In genomic region chr7:2605608-2606538, GRCh38 we compare ENCODE assay signal across 14 cellular contexts. TPM values are rescaled to one million over a fixed set of nuclear protein-coding genes. Genes with fewer than 3 reads are reported as not detected.
DNase-seq lines count a peak whose midpoint lies in the region; ATAC-seq, FAIRE-seq and TF ChIP-seq lines count a peak whose summit lies in the region.
"Had no signal": no experiment of that assay in that cellular context is flagged by ENCODE, and none has a peak within 500 bp of the region (broad histone marks: within the 10 kb centered on the region; RNA-seq: fewer than 3 reads in every experiment).

No MANE protein-coding gene starts in this region.

- H3K4me1 ChIP-seq in heart right ventricle (peaks cover 8 to 55% (median 35%) of the 10 kb centered on the region in 9 donors), mesenchymal stem cell (ENCODE audit: control insufficient read depth, insufficient read depth, low read depth, low read length) (peaks cover 8% of the 10 kb centered on the region)

- H3K36me3 Mint-ChIP-seq in chondrocyte (ENCODE audit: low read depth): peaks cover 3% of the 10 kb centered on the region

- DNase-seq in heart right ventricle (no peak), cardiac septum (ENCODE audit: low spot score) (no peak), chondrocyte (ENCODE audit: low spot score) (no peak), mesenchymal stem cell (no peak), urothelium cell line (ENCODE audit: low spot score) (no peak), RPMI8226 (no peak), hippocampal formation (lab: John Stamatoyannopoulos, UW) (no peak), cerebellar nuclear complex (lab: John Stamatoyannopoulos, UW) (no peak)
- DNase-seq: NCI-H1930, NCI-H2171 treated with DMSO at 0.1 percent for 48 hours, NCI-H510A treated with DMSO at 0.1 percent for 48 hours had no signal

- no peak overlapping the region for H2BK15ac ChIP-seq in mesenchymal stem cell (ENCODE audit: low read depth, poor library complexity, severe bottlenecking)

- H3K36me3 ChIP-seq in heart right ventricle (peaks cover 0 to 19% (median 0%) of the 10 kb centered on the region in 9 donors), mesenchymal stem cell (ENCODE audit: control insufficient read depth in 1 of 2, insufficient read depth in 2 of 2, low read depth in 1 of 2, low read length in 2 of 2) (peaks cover 29 to 56% of the 10 kb centered on the region in 2 experiments)
- H3K36me3 ChIP-seq: SJCRH30 had no signal

- H3K9me3 ChIP-seq in heart right ventricle: no peaks in the 10 kb centered on the region
- H3K9me3 ChIP-seq in mesenchymal stem cell (ENCODE audit: control insufficient read depth, low read length): no peaks in the 10 kb centered on the region
- H3K9me3 ChIP-seq: SJCRH30 had no signal

- ATAC-seq in heart right ventricle: no peak

- no peak overlapping the region for H3K18ac ChIP-seq in mesenchymal stem cell (ENCODE audit: low read depth in 1 of 2, low read length in 2 of 2)

- H3K27me3 ChIP-seq in heart right ventricle: no peaks in the 10 kb centered on the region
- no peaks in the 10 kb centered on the region for H3K27me3 ChIP-seq in mesenchymal stem cell (ENCODE audit: control insufficient read depth in 1 of 2, insufficient read depth in 1 of 2, low read length in 2 of 2)
- H3K27me3 ChIP-seq: SJCRH30 had no signal

- no peak overlapping the region for H2AFZ ChIP-seq in mesenchymal stem cell (ENCODE audit: low read depth, low read length)

- H3K14ac ChIP-seq in mesenchymal stem cell (ENCODE audit: low read length in 2 of 2): peak overlapping the region in 1 of 2 experiments; percentile 35

- H3K9ac ChIP-seq in mesenchymal stem cell (ENCODE audit: low read length): no peak overlapping the region

- H3K27ac ChIP-seq in heart right ventricle (peak overlapping the region in 6 of 10 donors; percentile 62 to 94 (median 86)), mesenchymal stem cell (ENCODE audit: low read length, poor library complexity, severe bottlenecking) (no peak overlapping the region)
- H3K27ac ChIP-seq: C4-2B, SJCRH30 had no signal

- no peak overlapping the region for H3K4me2 ChIP-seq in mesenchymal stem cell (ENCODE audit: low read length, poor library complexity, severe bottlenecking)

- no peak overlapping the region for H3K4ac ChIP-seq in mesenchymal stem cell (ENCODE audit: low read depth in 1 of 2, low read length in 2 of 2)

- no peaks in the 10 kb centered on the region for H3K27me3 Mint-ChIP-seq in chondrocyte (ENCODE audit: low read depth)
- H3K27me3 Mint-ChIP-seq: IgD-negative memory B cell had no signal

- peaks cover 13% of the 10 kb centered on the region for H3K4me1 Mint-ChIP-seq in chondrocyte (ENCODE audit: low read depth)

- H3K23ac ChIP-seq in mesenchymal stem cell (ENCODE audit: low read length in 2 of 2): no peak overlapping the region

- no peaks in the 10 kb centered on the region for H3K79me1 ChIP-seq in mesenchymal stem cell (replicated peaks; ENCODE audit: low read length, poor library complexity, severe bottlenecking)

- TF ChIP-seq CTCF in heart right ventricle (IDR thresholded peaks at IDR 0.05) (peak in 1 of 9 donors; percentile 7), chondrocyte (IDR thresholded peaks at IDR 0.05) (peak; percentile 20)

- no peaks in the 10 kb centered on the region for H3K9me3 Mint-ChIP-seq in chondrocyte (ENCODE audit: low read depth)
- H3K9me3 Mint-ChIP-seq: IgD-negative memory B cell had no signal

- H2BK12ac ChIP-seq in mesenchymal stem cell (ENCODE audit: low read length in 2 of 2): no peak overlapping the region

- no peak overlapping the region for H2BK5ac ChIP-seq in mesenchymal stem cell (ENCODE audit: low read depth, low read length, poor library complexity, severe bottlenecking)

- FAIRE-seq in urothelium cell line (lab: Jason Lieb, UNC): peak; percentile 89

- H3K4me3 Mint-ChIP-seq in chondrocyte (ENCODE audit: unreplicated experiment): no peak overlapping the region
- H3K4me3 Mint-ChIP-seq: IgD-negative memory B cell had no signal

- H3K4me3 ChIP-seq in heart right ventricle (no peak overlapping the region), mesenchymal stem cell (ENCODE audit: insufficient read depth in 1 of 2, low read depth in 1 of 2, low read length in 2 of 2) (no peak overlapping the region)
- H3K4me3 ChIP-seq: SJCRH30 had no signal

- H2AK5ac ChIP-seq in mesenchymal stem cell (ENCODE audit: low read length, severe bottlenecking): no peak overlapping the region

- no peak overlapping the region for H2BK120ac ChIP-seq in mesenchymal stem cell (ENCODE audit: low read depth, low read length)

- intact Hi-C loops in heart right ventricle (cut with DNase I) (loop anchor here in 2 of 10 donors (2.0 to 5.0 kb wide), 3 partner anchors 21 to 49 kb away; partner anchors contain the start of genes BRAT1 (in 1 of the 2) and IQCE (in 1 of the 2)), cardiac septum (cut with DNase I) (loop anchor here (5.0 kb wide), 1 partner anchor 36 kb away; no protein-coding TSS in a partner anchor)

- 87 to 90% methylated on average over 38 of the region's 38 CpGs for WGBS in heart right ventricle, 2 donors
- 91% methylated on average over 38 of the region's 38 CpGs for WGBS in mesenchymal stem cell

- no peak overlapping the region for H3K27ac Mint-ChIP-seq in chondrocyte (ENCODE audit: unreplicated experiment)
- H3K27ac Mint-ChIP-seq: IgD-negative memory B cell had no signal

- no peak overlapping the region for H4K8ac ChIP-seq in mesenchymal stem cell (ENCODE audit: low read length)

- peak overlapping the region; percentile 25 for H4K91ac ChIP-seq in mesenchymal stem cell (ENCODE audit: low read length)

RNA-seq across cellular contexts. Expression of gene TTYH3, which starts 25.9 kb away (rescaled TPM):
- 10 to 100 TPM in 4 of 10 donors, 1 to 10 TPM in 6; 7.0 to 37.5 (median 9.0) TPM for total RNA-seq in heart right ventricle
- 1 to 10 TPM; 8.6 to 10.0 TPM for polyA plus RNA-seq in heart right ventricle
- 17.1 TPM for total RNA-seq in cardiac septum
- total RNA-seq in chondrocyte: 196 to 209 TPM (median 198 TPM) in 3 replicates
- polyA plus RNA-seq in mesenchymal stem cell (2013, experiment 1 of 2): 198 TPM
- 194 TPM for polyA plus RNA-seq in mesenchymal stem cell (2013, experiment 2 of 2)

RNA-seq across cellular contexts. Expression of gene IQCE, which starts 47.1 kb away (rescaled TPM):
- total RNA-seq in heart right ventricle (10 to 100 TPM in 4 of 10 donors, 1 to 10 TPM in 6; 7.8 to 13.8 (median 9.4) TPM), cardiac septum (13.3 TPM), chondrocyte (9.3 to 20.2 TPM (median 10.0 TPM) in 3 replicates)
- 1 to 10 TPM; 4.2 to 5.0 TPM for polyA plus RNA-seq in heart right ventricle
- 10.2 TPM for polyA plus RNA-seq in mesenchymal stem cell (2013, experiment 1 of 2)
- 10.0 TPM for polyA plus RNA-seq in mesenchymal stem cell (2013, experiment 2 of 2)

RNA-seq across cellular contexts. Expression of gene BRAT1, which starts 50.5 kb away (rescaled TPM):
- 10 to 100 TPM; 10.6 to 18.2 (median 12.8) TPM for total RNA-seq in heart right ventricle
- 10 to 100 TPM; 16.8 to 22.8 TPM for polyA plus RNA-seq in heart right ventricle
- 12.8 TPM for total RNA-seq in cardiac septum
- 19.6 to 30.6 TPM (median 21.0 TPM) in 3 replicates for total RNA-seq in chondrocyte
- 10.5 TPM for polyA plus RNA-seq in mesenchymal stem cell (2013, experiment 1 of 2)
- 10.6 TPM for polyA plus RNA-seq in mesenchymal stem cell (2013, experiment 2 of 2)
